ENCODE assay signal across 10 cellular contexts in genomic region chr17:82266142-82266541, GRCh38. TPM values are rescaled to one million over a fixed set of nuclear protein-coding genes. Genes with fewer than 3 reads are reported as not detected.
A peak's percentile ranks its signal among the peaks of the same experiment; 100 is the strongest.
DNase-seq lines count a peak whose midpoint lies in the region; ATAC-seq, FAIRE-seq and TF ChIP-seq lines count a peak whose summit lies in the region.
"Had no signal": no experiment of that assay in that cellular context is flagged by ENCODE, and none has a peak within 500 bp of the region (broad histone marks: within the 10 kb centered on the region; RNA-seq: fewer than 3 reads in every experiment).

No MANE protein-coding gene starts in this region.

- H3K27me3 Mint-ChIP-seq in CD8-positive, alpha-beta T cell (ENCODE audit: low read depth): no peaks in the 10 kb centered on the region
- no peaks in the 10 kb centered on the region for H3K27me3 Mint-ChIP-seq in WTC11 (ENCODE audit: low read depth)

- in situ Hi-C loops in HepG2 (cut with HindIII; ENCODE audit: extremely low pct_ligation_motif_present, low pct_unique_long_range_greater_than_20kb): no loop called here

- H3K36me3 ChIP-seq in CD8-positive, alpha-beta T cell (ENCODE audit: insufficient read depth, low read length): peaks cover 50% of the 10 kb centered on the region
- H3K36me3 ChIP-seq in HepG2 (replicated peaks in 1 of 2; ENCODE audit: control insufficient read depth in 1 of 2, insufficient read depth in 2 of 2, low read length in 2 of 2) (peaks cover 29 to 65% of the 10 kb centered on the region in 2 experiments), skeletal muscle satellite cell (ENCODE audit: insufficient read depth, low read length) (peaks cover 74% of the 10 kb centered on the region)

- H3K4me2 ChIP-seq in HepG2 (ENCODE audit: low read depth, low read length) (no peak overlapping the region; the same call in 1 of the 2 replicates), skeletal muscle satellite cell (ENCODE audit: low read length) (peak overlapping the region; percentile 14)

- H3K9ac ChIP-seq in HepG2 (ENCODE audit: insufficient read depth, low read depth, low read length) (no peak overlapping the region), skeletal muscle satellite cell (ENCODE audit: low read depth, low read length) (peak overlapping the region; percentile 72)

- ATAC-seq in CD8-positive, alpha-beta T cell: no peak
- ATAC-seq in WTC11 (no peak), HepG2 (no peak), foreskin keratinocyte (no peak), HG02885 (IDR thresholded peaks at IDR 0.05; ENCODE audit: poor library complexity, unreplicated experiment) (no peak)
- ATAC-seq: mucosa of descending colon had no signal

- no peaks in the 10 kb centered on the region for H3K9me3 Mint-ChIP-seq in CD8-positive, alpha-beta T cell
- peaks cover 1% of the 10 kb centered on the region for H3K9me3 Mint-ChIP-seq in WTC11

- peaks cover 46% of the 10 kb centered on the region for H3K4me1 ChIP-seq in CD8-positive, alpha-beta T cell (ENCODE audit: insufficient read depth, low read length)
- H3K4me1 ChIP-seq in HepG2 (ENCODE audit: insufficient read depth, low read length) (peaks cover 55% of the 10 kb centered on the region), skeletal muscle satellite cell (ENCODE audit: control insufficient read depth, insufficient read depth, low read length) (peaks cover 54% of the 10 kb centered on the region), foreskin keratinocyte (peaks cover 5% of the 10 kb centered on the region)

- H3K4me1 Mint-ChIP-seq in CD8-positive, alpha-beta T cell (ENCODE audit: low read depth): peaks cover 59% of the 10 kb centered on the region
- H3K4me1 Mint-ChIP-seq in WTC11: peaks cover 33% of the 10 kb centered on the region

- no peak for DNase-seq in CD8-positive, alpha-beta T cell
- DNase-seq in WTC11 (ENCODE audit: low spot score) (no peak), HepG2 (ENCODE audit: low spot score) (no peak), NCI-H1436 treated with DMSO at 0.1 percent for 48 hours (lab: John Stamatoyannopoulos, UW) (no peak), foreskin keratinocyte (no peak)
- DNase-seq: NCI-H345 had no signal

- H3K4me3 Mint-ChIP-seq in CD8-positive, alpha-beta T cell: no peak overlapping the region
- H3K4me3 Mint-ChIP-seq in WTC11: no peak overlapping the region

- H3K79me2 ChIP-seq in HepG2 (ENCODE audit: insufficient read depth, low read length): peaks cover 87% of the 10 kb centered on the region

- TF ChIP-seq EP300 in HepG2 (IDR thresholded peaks at IDR 0.05; ENCODE audit: low read depth in 2 of 2, low read length in 2 of 2): no peak
- TF ChIP-seq EP300 in HepG2 (CRISPR knock-in tag; IDR thresholded peaks at IDR 0.05; ENCODE audit: borderline replicate concordance): no peak

- no peak overlapping the region for H2AFZ ChIP-seq in HepG2 (ENCODE audit: low read length)

- no peak overlapping the region for H3K27ac ChIP-seq in CD8-positive, alpha-beta T cell (ENCODE audit: low read depth, low read length)
- peak overlapping the region; percentile 3 for H3K27ac ChIP-seq in HepG2 (ENCODE audit: extremely low read length, insufficient read depth, low read length)
- no peak overlapping the region for H3K27ac ChIP-seq in foreskin keratinocyte

- no peaks in the 10 kb centered on the region for H3K9me3 ChIP-seq in CD8-positive, alpha-beta T cell (ENCODE audit: low read length)
- no peaks in the 10 kb centered on the region for H3K9me3 ChIP-seq in HepG2 (ENCODE audit: low read length)
- H3K9me3 ChIP-seq in skeletal muscle satellite cell (replicated peaks; ENCODE audit: low read length): no peaks in the 10 kb centered on the region
- H3K9me3 ChIP-seq: mucosa of descending colon had no signal

- no peak for TF ChIP-seq POLR2A in HepG2 (IDR thresholded peaks at IDR 0.05; ENCODE audit: insufficient read depth in 1 of 2, low read depth in 2 of 2, low read length in 2 of 2)

- H4K20me1 ChIP-seq in HepG2 (ENCODE audit: insufficient read depth, low read length): peaks cover 66% of the 10 kb centered on the region

- H3K36me3 Mint-ChIP-seq in CD8-positive, alpha-beta T cell: peaks cover 89% of the 10 kb centered on the region
- H3K36me3 Mint-ChIP-seq in WTC11: peaks cover 78% of the 10 kb centered on the region

- POLR2A ChIA-PET in CD8-positive, alpha-beta T cell (lab: Charles Lee): interaction anchor here (0.7 to 1.5 kb wide), 2 partner anchors 27 to 30 kb away, joined by 3 to 4 read pairs; no protein-coding TSS in a partner anchor
- POLR2A ChIA-PET in WTC11 (lab: Charles Lee): interaction anchor here (0.6 kb wide), 1 partner anchor 119 kb away, joined by 5 read pairs; no protein-coding TSS in a partner anchor
- POLR2A ChIA-PET in HepG2 (lab: Yijun Ruan, JAX): interaction anchor here (8.0 to 10.6 kb wide), 2 partner anchors 24 to 26 kb away, joined by 65 to 119 read pairs; no protein-coding TSS in a partner anchor

- BruUV-seq in HepG2 (replicated peaks; lab: Mats Ljungman, UMichigan): no TSS peak

- H3K27me3 ChIP-seq in CD8-positive, alpha-beta T cell (ENCODE audit: insufficient read depth, low read length): no peaks in the 10 kb centered on the region
- no peaks in the 10 kb centered on the region for H3K27me3 ChIP-seq in HepG2 (ENCODE audit: control insufficient read depth in 1 of 2, insufficient read depth in 2 of 2, low read length in 2 of 2)
- H3K27me3 ChIP-seq in skeletal muscle satellite cell (ENCODE audit: control insufficient read depth, insufficient read depth, low read length): no peaks in the 10 kb centered on the region
- H3K27me3 ChIP-seq in foreskin keratinocyte: no peaks in the 10 kb centered on the region

- no peak for FAIRE-seq in HepG2 (lab: Jason Lieb, UNC)

- H3K27ac Mint-ChIP-seq in CD8-positive, alpha-beta T cell: peak overlapping the region; percentile 71
- peak overlapping the region; percentile 51; the same call in 1 of the 2 replicates for H3K27ac Mint-ChIP-seq in WTC11

- no peak for TF ChIP-seq RAD21 in HepG2 (CRISPR knock-in tag; IDR thresholded peaks at IDR 0.05)

- 97% methylated on average over 10 of the region's 10 CpGs for WGBS in HepG2 (ENCODE audit: low lambda C conversion rate)

- intact Hi-C loops in CD8-positive, alpha-beta T cell (cut with DNase I, micrococcal nuclease): no loop called here
- intact Hi-C loops in HepG2 (cut with micrococcal nuclease; ENCODE audit: unreplicated experiment): loop anchor here (2.0 kb wide), 1 partner anchor 27 kb away; no protein-coding TSS in a partner anchor

- TF ChIP-seq CTCF in CD8-positive, alpha-beta T cell (IDR thresholded peaks at IDR 0.05): no peak
- TF ChIP-seq CTCF in WTC11 (IDR thresholded peaks at IDR 0.05) (no peak), HepG2 (CRISPR knock-in tag; IDR thresholded peaks at IDR 0.05) (no peak), foreskin keratinocyte (conservative IDR thresholded peaks at IDR 0.05) (no peak)

- H3K4me3 ChIP-seq in CD8-positive, alpha-beta T cell (ENCODE audit: low read depth, low read length): no peak overlapping the region
- H3K4me3 ChIP-seq in HepG2 (replicated peaks in 1 of 3; ENCODE audit: insufficient read depth in 1 of 3, low read depth in 2 of 3, low read length in 3 of 3) (no peak overlapping the region), skeletal muscle satellite cell (ENCODE audit: low read length) (no peak overlapping the region)
- H3K4me3 ChIP-seq: mucosa of descending colon had no signal

- CTCF ChIA-PET in CD8-positive, alpha-beta T cell (lab: Charles Lee): interaction anchor here (1.0 to 2.0 kb wide), 2 partner anchors 25 to 35 kb away, joined by 3 to 4 read pairs; no protein-coding TSS in a partner anchor
- CTCF ChIA-PET in WTC11 (lab: Charles Lee) (interaction anchor here (1.5 kb wide), 1 partner anchor 30 kb away, joined by 3 read pairs; no protein-coding TSS in a partner anchor), HepG2 (lab: Yijun Ruan, JAX; ENCODE audit: low intra/inter-chr PET ratio, low total read pairs) (no interaction called here)

RNA-seq across cellular contexts. Expression of gene CSNK1D, which starts 7.4 kb away (rescaled TPM):
- total RNA-seq in CD8-positive, alpha-beta T cell: 100 to 1,000 TPM; 369 to 393 TPM
- total RNA-seq in WTC11 (2021): 101 to 111 TPM (median 107 TPM) in 3 replicates
- 28.4 and 31.5 TPM in 2 replicates for total RNA-seq in HepG2 (2016; rRNA removed; fragmentation: Illumina TruSeq; extraction: Trizol)
- total RNA-seq in HepG2 (2016; cell fraction: cytosol; rRNA removed; fragmentation: Illumina TruSeq; extraction: Trizol; ENCODE audit: low read depth): 19.2 and 20.4 TPM in 2 replicates
- total RNA-seq in HepG2 (2016; cell fraction: insoluble cytoplasmic fraction; rRNA removed; fragmentation: Illumina TruSeq; extraction: Trizol): 23.0 and 34.1 TPM in 2 replicates
- 24.3 and 26.6 TPM in 2 replicates for total RNA-seq in HepG2 (2016; cell fraction: membrane; rRNA removed; fragmentation: Illumina TruSeq; extraction: Trizol)
- total RNA-seq in HepG2 (2016; cell fraction: nucleus; rRNA removed; fragmentation: Illumina TruSeq; extraction: Trizol): 42.8 and 45.6 TPM in 2 replicates
- polyA plus RNA-seq in HepG2 (2011; rRNA removed): 128 and 148 TPM in 2 replicates
- 81.5 and 90.2 TPM in 2 replicates for polyA plus RNA-seq in HepG2 (2011; cell fraction: cytosol; rRNA removed)
- polyA plus RNA-seq in HepG2 (2011; cell fraction: nucleus; rRNA removed): 1,010 and 1,066 TPM in 2 replicates
- polyA plus RNA-seq in HepG2 (2012): 164 and 234 TPM in 2 replicates
- 19.6 and 21.8 TPM in 2 replicates for polyA plus RNA-seq in HepG2 (2016; cell fraction: cytosol; fragmentation: Illumina TruSeq; extraction: Trizol; ENCODE audit: low read depth)
- polyA plus RNA-seq in HepG2 (2016; cell fraction: insoluble cytoplasmic fraction; fragmentation: Illumina TruSeq; extraction: Trizol; ENCODE audit: low read depth): 71.8 and 89.7 TPM in 2 replicates
- polyA plus RNA-seq in HepG2 (2016; cell fraction: membrane; fragmentation: Illumina TruSeq; extraction: Trizol; ENCODE audit: low read depth): 40.8 and 42.7 TPM in 2 replicates
- polyA plus RNA-seq in HepG2 (2016; cell fraction: nucleus; fragmentation: Illumina TruSeq; extraction: Trizol; ENCODE audit: insufficient read depth, low read depth): 316 and 342 TPM in 2 replicates
- polyA minus RNA-seq in HepG2 (2011; rRNA and poly(A)+ RNA removed; ENCODE audit: low replicate concordance): 78.0 and 103 TPM in 2 replicates
- polyA minus RNA-seq in HepG2 (2011; cell fraction: cytosol; rRNA and poly(A)+ RNA removed): 51.7 and 60.9 TPM in 2 replicates
- 117 and 118 TPM in 2 replicates for polyA minus RNA-seq in HepG2 (2011; cell fraction: nucleus; rRNA and poly(A)+ RNA removed)
- total RNA-seq in skeletal muscle satellite cell (2012; rRNA removed): 51.3 and 52.7 TPM in 2 replicates
- total RNA-seq in foreskin keratinocyte: 57.7 and 62.8 TPM in 2 replicates
- polyA plus RNA-seq in foreskin keratinocyte: 75.6 and 81.9 TPM in 2 replicates

RNA-seq across cellular contexts. Expression of gene SLC16A3, which starts 37.3 kb away (rescaled TPM):
- 100 to 1,000 TPM in 1 of 2 experiments, 10 to 100 TPM in 1; 94.0 to 103 TPM for total RNA-seq in CD8-positive, alpha-beta T cell
- total RNA-seq in WTC11 (2021) (28.7 to 65.3 TPM (median 58.5 TPM) in 3 replicates), HepG2 (2016; rRNA removed; fragmentation: Illumina TruSeq; extraction: Trizol) (99.9 and 242 TPM in 2 replicates), foreskin keratinocyte (40.9 and 44.3 TPM in 2 replicates)
- 51.0 and 61.4 TPM in 2 replicates for total RNA-seq in HepG2 (2016; cell fraction: cytosol; rRNA removed; fragmentation: Illumina TruSeq; extraction: Trizol; ENCODE audit: low read depth)
- 83.6 and 248 TPM in 2 replicates for total RNA-seq in HepG2 (2016; cell fraction: insoluble cytoplasmic fraction; rRNA removed; fragmentation: Illumina TruSeq; extraction: Trizol)
- 88.3 and 97.4 TPM in 2 replicates for total RNA-seq in HepG2 (2016; cell fraction: membrane; rRNA removed; fragmentation: Illumina TruSeq; extraction: Trizol)
- total RNA-seq in HepG2 (2016; cell fraction: nucleus; rRNA removed; fragmentation: Illumina TruSeq; extraction: Trizol): 164 and 200 TPM in 2 replicates
- polyA plus RNA-seq in HepG2 (2011; rRNA removed) (349 and 598 TPM in 2 replicates), foreskin keratinocyte (47.5 and 54.7 TPM in 2 replicates)
- polyA plus RNA-seq in HepG2 (2011; cell fraction: cytosol; rRNA removed): 384 and 554 TPM in 2 replicates
- polyA plus RNA-seq in HepG2 (2011; cell fraction: nucleus; rRNA removed): 293 and 327 TPM in 2 replicates
- polyA plus RNA-seq in HepG2 (2012): 348 and 404 TPM in 2 replicates
- 38.7 and 40.7 TPM in 2 replicates for polyA plus RNA-seq in HepG2 (2016; cell fraction: cytosol; fragmentation: Illumina TruSeq; extraction: Trizol; ENCODE audit: low read depth)
- 95.9 and 111 TPM in 2 replicates for polyA plus RNA-seq in HepG2 (2016; cell fraction: insoluble cytoplasmic fraction; fragmentation: Illumina TruSeq; extraction: Trizol; ENCODE audit: low read depth)
- 61.0 and 65.9 TPM in 2 replicates for polyA plus RNA-seq in HepG2 (2016; cell fraction: membrane; fragmentation: Illumina TruSeq; extraction: Trizol; ENCODE audit: low read depth)
- polyA plus RNA-seq in HepG2 (2016; cell fraction: nucleus; fragmentation: Illumina TruSeq; extraction: Trizol; ENCODE audit: insufficient read depth, low read depth): 334 and 368 TPM in 2 replicates
- polyA minus RNA-seq in HepG2 (2011; rRNA and poly(A)+ RNA removed; ENCODE audit: low replicate concordance): 181 and 1,731 TPM in 2 replicates
- 365 and 408 TPM in 2 replicates for polyA minus RNA-seq in HepG2 (2011; cell fraction: cytosol; rRNA and poly(A)+ RNA removed)
- 137 and 145 TPM in 2 replicates for polyA minus RNA-seq in HepG2 (2011; cell fraction: nucleus; rRNA and poly(A)+ RNA removed)
- total RNA-seq in skeletal muscle satellite cell (2012; rRNA removed): 265 and 305 TPM in 2 replicates

RNA-seq across cellular contexts. Expression of gene CD7, which starts 51.3 kb away (rescaled TPM):
- total RNA-seq in CD8-positive, alpha-beta T cell: 100 to 1,000 TPM; 369 to 385 TPM
- total RNA-seq in WTC11 (2021): 0.74 to 1.3 TPM (median 0.92 TPM) in 3 replicates
- total RNA-seq in HepG2 (2016; rRNA removed; fragmentation: Illumina TruSeq; extraction: Trizol): 29.7 and 67.6 TPM in 2 replicates
- 23.3 and 25.5 TPM in 2 replicates for total RNA-seq in HepG2 (2016; cell fraction: cytosol; rRNA removed; fragmentation: Illumina TruSeq; extraction: Trizol; ENCODE audit: low read depth)
- total RNA-seq in HepG2 (2016; cell fraction: insoluble cytoplasmic fraction; rRNA removed; fragmentation: Illumina TruSeq; extraction: Trizol): 24.7 and 74.3 TPM in 2 replicates
- 36.8 and 47.2 TPM in 2 replicates for total RNA-seq in HepG2 (2016; cell fraction: membrane; rRNA removed; fragmentation: Illumina TruSeq; extraction: Trizol)
- total RNA-seq in HepG2 (2016; cell fraction: nucleus; rRNA removed; fragmentation: Illumina TruSeq; extraction: Trizol): 53.2 and 64.7 TPM in 2 replicates
- polyA plus RNA-seq in HepG2 (2011; rRNA removed): 72.7 and 76.4 TPM in 2 replicates
- polyA plus RNA-seq in HepG2 (2011; cell fraction: cytosol; rRNA removed): 34.4 and 89.4 TPM in 2 replicates
- polyA plus RNA-seq in HepG2 (2011; cell fraction: nucleus; rRNA removed): 127 and 155 TPM in 2 replicates
- polyA plus RNA-seq in HepG2 (2012): 46.2 and 62.8 TPM in 2 replicates
- polyA plus RNA-seq in HepG2 (2016; cell fraction: cytosol; fragmentation: Illumina TruSeq; extraction: Trizol; ENCODE audit: low read depth): 56.5 and 63.8 TPM in 2 replicates
- 56.7 and 68.4 TPM in 2 replicates for polyA plus RNA-seq in HepG2 (2016; cell fraction: insoluble cytoplasmic fraction; fragmentation: Illumina TruSeq; extraction: Trizol; ENCODE audit: low read depth)
- 78.3 and 78.6 TPM in 2 replicates for polyA plus RNA-seq in HepG2 (2016; cell fraction: membrane; fragmentation: Illumina TruSeq; extraction: Trizol; ENCODE audit: low read depth)
- 226 and 244 TPM in 2 replicates for polyA plus RNA-seq in HepG2 (2016; cell fraction: nucleus; fragmentation: Illumina TruSeq; extraction: Trizol; ENCODE audit: insufficient read depth, low read depth)
- polyA minus RNA-seq in HepG2 (2011; rRNA and poly(A)+ RNA removed; ENCODE audit: low replicate concordance): 43.3 TPM in 1 of 2 replicates, not detected in the other
- polyA minus RNA-seq in HepG2 (2011; cell fraction: cytosol; rRNA and poly(A)+ RNA removed): 31.0 and 32.1 TPM in 2 replicates
- 7.9 and 8.8 TPM in 2 replicates for polyA minus RNA-seq in HepG2 (2011; cell fraction: nucleus; rRNA and poly(A)+ RNA removed)
- 0.51 and 1.3 TPM in 2 replicates for total RNA-seq in skeletal muscle satellite cell (2012; rRNA removed)
- not detected in 2 replicates for total RNA-seq in foreskin keratinocyte
- polyA plus RNA-seq in foreskin keratinocyte: not detected in 2 replicates
- total RNA-seq: RPMI7951 had no signal

RNA-seq across cellular contexts. Expression of gene CCDC57, which starts 53.5 kb away (rescaled TPM):
- 100 to 1,000 TPM; 175 to 184 TPM for total RNA-seq in CD8-positive, alpha-beta T cell
- total RNA-seq in WTC11 (2021) (15.1 to 20.0 TPM (median 16.9 TPM) in 3 replicates), HepG2 (2016; rRNA removed; fragmentation: Illumina TruSeq; extraction: Trizol) (54.8 and 59.9 TPM in 2 replicates), foreskin keratinocyte (19.5 TPM in 2 replicates)
- total RNA-seq in HepG2 (2016; cell fraction: cytosol; rRNA removed; fragmentation: Illumina TruSeq; extraction: Trizol; ENCODE audit: low read depth): 85.1 and 122 TPM in 2 replicates
- 54.5 and 62.8 TPM in 2 replicates for total RNA-seq in HepG2 (2016; cell fraction: insoluble cytoplasmic fraction; rRNA removed; fragmentation: Illumina TruSeq; extraction: Trizol)
- 78.3 and 105 TPM in 2 replicates for total RNA-seq in HepG2 (2016; cell fraction: membrane; rRNA removed; fragmentation: Illumina TruSeq; extraction: Trizol)
- total RNA-seq in HepG2 (2016; cell fraction: nucleus; rRNA removed; fragmentation: Illumina TruSeq; extraction: Trizol): 40.6 and 45.1 TPM in 2 replicates
- polyA plus RNA-seq in HepG2 (2011; rRNA removed) (59.3 and 69.8 TPM in 2 replicates), foreskin keratinocyte (17.9 and 18.3 TPM in 2 replicates)
- polyA plus RNA-seq in HepG2 (2011; cell fraction: cytosol; rRNA removed): 59.9 and 140 TPM in 2 replicates
- polyA plus RNA-seq in HepG2 (2011; cell fraction: nucleus; rRNA removed): 103 and 130 TPM in 2 replicates
- 48.8 and 63.7 TPM in 2 replicates for polyA plus RNA-seq in HepG2 (2012)
- 113 and 149 TPM in 2 replicates for polyA plus RNA-seq in HepG2 (2016; cell fraction: cytosol; fragmentation: Illumina TruSeq; extraction: Trizol; ENCODE audit: low read depth)
- 62.5 and 66.4 TPM in 2 replicates for polyA plus RNA-seq in HepG2 (2016; cell fraction: insoluble cytoplasmic fraction; fragmentation: Illumina TruSeq; extraction: Trizol; ENCODE audit: low read depth)
- polyA plus RNA-seq in HepG2 (2016; cell fraction: membrane; fragmentation: Illumina TruSeq; extraction: Trizol; ENCODE audit: low read depth): 95.1 and 110 TPM in 2 replicates
- 121 and 124 TPM in 2 replicates for polyA plus RNA-seq in HepG2 (2016; cell fraction: nucleus; fragmentation: Illumina TruSeq; extraction: Trizol; ENCODE audit: insufficient read depth, low read depth)
- polyA minus RNA-seq in HepG2 (2011; rRNA and poly(A)+ RNA removed; ENCODE audit: low replicate concordance): 23.1 and 32.6 TPM in 2 replicates
- polyA minus RNA-seq in HepG2 (2011; cell fraction: cytosol; rRNA and poly(A)+ RNA removed): 18.1 and 19.8 TPM in 2 replicates
- 27.6 and 37.2 TPM in 2 replicates for polyA minus RNA-seq in HepG2 (2011; cell fraction: nucleus; rRNA and poly(A)+ RNA removed)
- 15.9 and 22.3 TPM in 2 replicates for total RNA-seq in skeletal muscle satellite cell (2012; rRNA removed)

Comparison
In these comparisons a context has a peak if more than half of its experiments do, and no peak if none do; other contexts are left out.
1. RNA of gene CD7, which starts 51.3 kb away (total RNA-seq): 369 to 385 TPM in CD8-positive, alpha-beta T cell and 23.3 to 74.3 TPM in HepG2; 0.74 to 1.3 TPM in WTC11 and not detected in foreskin keratinocyte; every median in the first group is over 10 times any median in the second.